8 cellular contexts compared by ENCODE assay signal in genomic region chr15:60397772-60398445, GRCh38. TPM values are rescaled to one million over a fixed set of nuclear protein-coding genes. Genes with fewer than 3 reads are reported as not detected.
A peak's percentile ranks its signal among the peaks of the same experiment; 100 is the strongest.
DNase-seq lines count a peak whose midpoint lies in the region; ATAC-seq and TF ChIP-seq lines count a peak whose summit lies in the region.

TSS of gene ANXA2 (minus strand) at chr15:60397986. CDS start at chr15:60386075, 11,911 bp downstream.

- H3K27me3 ChIP-seq in HL-60 (ENCODE audit: insufficient read depth, poor library complexity, severe bottlenecking) (peaks cover 15% of the 10 kb centered on the region), left ventricle myocardium inferior (ENCODE audit: low read depth) (no peaks in the 10 kb centered on the region), gastrocnemius medialis (no peaks in the 10 kb centered on the region)

- H3K4me3 ChIP-seq in HL-60 (replicated peaks; ENCODE audit: insufficient read depth, low read length) (peak within 1 kb of the TSS; percentile 55), left ventricle myocardium inferior (peak within 1 kb of the TSS; percentile 88), gastrocnemius medialis (peak within 1 kb of the TSS; percentile 89 to 95 (median 92))

- H3K27ac ChIP-seq in HL-60 (replicated peaks): no peak within 1 kb of the TSS
- H3K27ac ChIP-seq in adipose tissue (ENCODE audit: low read depth, low read length): peak within 1 kb of the TSS; percentile 96
- H3K27ac ChIP-seq in left ventricle myocardium inferior (replicated peaks): peak within 1 kb of the TSS; percentile 99
- H3K27ac ChIP-seq in gastrocnemius medialis: peak within 1 kb of the TSS; percentile 94 to 99 (median 98)

- H3K4me1 ChIP-seq in left ventricle myocardium inferior (peaks cover 61% of the 10 kb centered on the region), gastrocnemius medialis (peaks cover 42 to 43% of the 10 kb centered on the region in 2 donors)

- WGBS in adipose tissue, 3 donors: 0 to 1% (median 0%) methylated on average over 42 to 53 of the region's 53 CpGs

- in situ Hi-C loops in gastrocnemius medialis (cut with MboI; ENCODE audit: low sequenced_read_pairs in 4 of 4): no loop called here

- TF ChIP-seq CTCF in HL-60 (IDR thresholded peaks at IDR 0.05; ENCODE audit: insufficient read depth, low read length) (no peak), left ventricle myocardium inferior (IDR thresholded peaks at IDR 0.05; ENCODE audit: borderline replicate concordance) (no peak), gastrocnemius medialis (IDR thresholded peaks at IDR 0.05 in 4 of 5, conservative IDR thresholded peaks at IDR 0.05 in 1 of 5) (no peak)

- peak; percentile 72 for ATAC-seq in GM19468 (IDR thresholded peaks at IDR 0.05; ENCODE audit: extremely low read depth, unreplicated experiment)
- ATAC-seq in gastrocnemius medialis: peak; percentile 63 to 67

- peak; percentile 89 to 91 for TF ChIP-seq POLR2A in gastrocnemius medialis (IDR thresholded peaks at IDR 0.05)

- peak; percentile 93 for DNase-seq in D341Med (ENCODE audit: low spot score)
- peak; percentile 4 to 35 for DNase-seq in HL-60 (ENCODE audit: low read depth in 1 of 2, low spot score in 1 of 2)
- peak; percentile 87 for DNase-seq in left ventricle myocardium inferior
- peak; percentile 84 to 87 for DNase-seq in gastrocnemius medialis
- DNase-seq in GF-D8 (lab: John Stamatoyannopoulos, UW): no peak

- H3K9me3 ChIP-seq in left ventricle myocardium inferior (replicated peaks) (no peaks in the 10 kb centered on the region), gastrocnemius medialis (no peaks in the 10 kb centered on the region)

- intact Hi-C loops in T-helper 1 cell treated with Interleukin-12 subunit alpha and Interleukin-12 subunit beta and Interleukin-4 antibody, amounts not matched to agents 30 ng/mL and 1 ng/mL, for 36 hours (cut with micrococcal nuclease): loop anchor here (1.0 to 10.0 kb wide), 13 partner anchors 9 to 1664 kb away; partner anchors contain the start of genes BNIP2, ICE2, RNF111 and SLTM
- intact Hi-C loops in left ventricle myocardium inferior (cut with micrococcal nuclease) (no loop called here), gastrocnemius medialis (cut with DNase I; ENCODE audit: low total_unique reads) (loop anchor here (2.0 kb wide), 1 partner anchor 23 kb away; no protein-coding TSS in a partner anchor)

- H3K36me3 ChIP-seq in left ventricle myocardium inferior (peaks cover 17% of the 10 kb centered on the region), gastrocnemius medialis (peaks cover 0 to 11% of the 10 kb centered on the region in 2 donors)

RNA-seq across cellular contexts. Expression of gene ANXA2, which starts in this region (rescaled TPM):
- total RNA-seq in T-helper 1 cell treated with Interleukin-12 subunit alpha and Interleukin-12 subunit beta and Interleukin-4 antibody, amounts not matched to agents 30 ng/mL and 1 ng/mL, for 36 hours: 418 and 428 TPM in 2 replicates
- polyA plus RNA-seq in adipose tissue: 1,000 to 10,000 TPM in 1 of 3 donors, 100 to 1,000 TPM in 2; 269 to 1,224 (median 987) TPM
- 123 TPM for total RNA-seq in left ventricle myocardium inferior
- 100 to 1,000 TPM; 266 to 386 (median 323) TPM for total RNA-seq in gastrocnemius medialis
